8 cellular contexts compared by ENCODE assay signal in genomic region chr1:246497331-246497915, GRCh38. TPM values are rescaled to one million over a fixed set of nuclear protein-coding genes. Genes with fewer than 3 reads are reported as not detected.
DNase-seq lines count a peak whose midpoint lies in the region; ATAC-seq, FAIRE-seq and TF ChIP-seq lines count a peak whose summit lies in the region.

No MANE protein-coding gene starts in this region.

- TF ChIP-seq CTCF in A549 (IDR thresholded peaks at IDR 0.05): peak; percentile 78
- TF ChIP-seq CTCF in activated B cell treated with CpG ODN at 0.5 μM for 24 hours (IDR thresholded peaks at IDR 0.05): peak; percentile 55
- TF ChIP-seq CTCF in heart right ventricle (IDR thresholded peaks at IDR 0.05): peak; percentile 65 to 82 (median 73)

- H3K36me3 ChIP-seq in heart right ventricle (no peaks in the 10 kb centered on the region), small intestine (ENCODE audit: control insufficient read depth in 2 of 2, insufficient read depth in 2 of 2, low read length in 2 of 2) (peaks cover 0 to 2% of the 10 kb centered on the region in 2 donors)

- no peak overlapping the region for H3K27ac Mint-ChIP-seq in activated B cell treated with CpG ODN at 0.5 μM for 24 hours

- H3K27me3 ChIP-seq in heart right ventricle (no peaks in the 10 kb centered on the region), small intestine (ENCODE audit: control insufficient read depth in 2 of 2, insufficient read depth in 2 of 2, low read length in 2 of 2) (no peaks in the 10 kb centered on the region)

- H3K9me3 Mint-ChIP-seq in activated B cell treated with CpG ODN at 0.5 μM for 24 hours: no peaks in the 10 kb centered on the region

- H3K9me3 ChIP-seq in A549 (no peaks in the 10 kb centered on the region), heart right ventricle (no peaks in the 10 kb centered on the region), small intestine (ENCODE audit: control insufficient read depth, low read depth) (no peaks in the 10 kb centered on the region)

- 49% methylated on average over 2 of the region's 2 CpGs for WGBS in A549 (ENCODE audit: missing lambda C conversion rate)
- WGBS in heart right ventricle, 2 donors: 52 to 60% methylated on average over 2 of the region's 2 CpGs
- 53 to 56% (median 53%) methylated on average over 2 of the region's 2 CpGs for WGBS in small intestine, 3 donors

- intact Hi-C loops in activated B cell treated with CpG ODN at 0.5 μM for 24 hours (cut with micrococcal nuclease): loop anchor here (1.0 kb wide), 3 partner anchors 202 to 474 kb away; no protein-coding TSS in a partner anchor
- intact Hi-C loops in heart right ventricle (cut with DNase I): loop anchor here (1.0 to 10.0 kb wide), 7 partner anchors 200 to 1343 kb away; partner anchors contain the start of gene KIF26B (in 2 of the 10)

- CTCF ChIA-PET in A549 (lab: Yijun Ruan, JAX) (interaction anchor here (0.6 to 1.6 kb wide), 12 partner anchors 9 to 1480 kb away, joined by 3 to 5 read pairs (median 3); partner anchors contain the start of genes SCCPDH and SMYD3), activated B cell treated with CpG ODN at 0.5 μM for 24 hours (lab: Charles Lee) (interaction anchor here (0.6 to 2.0 kb wide), 7 partner anchors 10 to 1344 kb away, joined by 3 to 17 read pairs (median 4); partner anchors contain the start of gene SMYD3)

- no peak overlapping the region for H3K4me3 ChIP-seq in A549
- no peak overlapping the region for H3K4me3 ChIP-seq in heart right ventricle
- no peak overlapping the region for H3K4me3 ChIP-seq in small intestine (ENCODE audit: low read depth in 1 of 2, low read length in 2 of 2)

- H3K27ac ChIP-seq in A549 (no peak overlapping the region), heart right ventricle (no peak overlapping the region), small intestine (ENCODE audit: low read depth in 1 of 2, low read length in 1 of 2) (no peak overlapping the region)

- H3K36me3 Mint-ChIP-seq in activated B cell treated with CpG ODN at 0.5 μM for 24 hours (ENCODE audit: low read depth): no peaks in the 10 kb centered on the region

- peak in 1 of 2 experiments; percentile 70; a peak in 3 of 6 replicates for ATAC-seq in A549
- peak; percentile 64 for ATAC-seq in HG02870 (IDR thresholded peaks at IDR 0.05; ENCODE audit: unreplicated experiment)
- peak; percentile 86 for ATAC-seq in activated B cell treated with CpG ODN at 0.5 μM for 24 hours (ENCODE audit: low read depth)
- ATAC-seq in heart right ventricle: peak in 4 of 8 donors; percentile 10 to 50 (median 28)

- H3K4me1 ChIP-seq in A549 (peaks cover under 1% of the 10 kb centered on the region; the same call in 1 of the 3 replicates), heart right ventricle (peaks cover 0 to 10% (median 5%) of the 10 kb centered on the region in 9 donors), small intestine (ENCODE audit: control insufficient read depth in 2 of 2, insufficient read depth in 1 of 2, low read depth in 1 of 2, low read length in 1 of 2) (no peaks in the 10 kb centered on the region)

- peak; percentile 70 to 73 for TF ChIP-seq RAD21 in A549 (conservative IDR thresholded peaks at IDR 0.05 in 1 of 2, IDR thresholded peaks at IDR 0.05 in 1 of 2)

- no peak overlapping the region for H3K4me2 ChIP-seq in A549

- POLR2A ChIA-PET in A549 (lab: Yijun Ruan, JAX) (no interaction called here), activated B cell treated with CpG ODN at 0.5 μM for 24 hours (lab: Charles Lee) (interaction anchor here (0.6 kb wide), 1 partner anchor 607 kb away, joined by 7 read pairs; the partner anchor contains the start of gene ZNF669)

- DNase-seq in A549 (ENCODE audit: low read depth in 1 of 2, low spot score in 1 of 2) (peak; percentile 58 to 79), GF-D8 (lab: John Stamatoyannopoulos, UW) (peak; percentile 53), NCI-H2107 treated with DMSO at 0.1 percent for 48 hours (lab: John Stamatoyannopoulos, UW; ENCODE audit: unreplicated experiment) (peak; percentile 78), activated B cell treated with CpG ODN at 0.5 μM for 24 hours (no peak), heart right ventricle (no peak), small intestine (peak; percentile 65), islet precursor cell (no peak)

- no peaks in the 10 kb centered on the region for H3K27me3 Mint-ChIP-seq in activated B cell treated with CpG ODN at 0.5 μM for 24 hours

- peaks cover 4% of the 10 kb centered on the region for H3K4me1 Mint-ChIP-seq in activated B cell treated with CpG ODN at 0.5 μM for 24 hours

- no peak overlapping the region for H3K4me3 Mint-ChIP-seq in activated B cell treated with CpG ODN at 0.5 μM for 24 hours

- no peak for TF ChIP-seq POLR2A in A549 (IDR thresholded peaks at IDR 0.05; ENCODE audit: low read length)

- FAIRE-seq in A549 (lab: Jason Lieb, UNC) (no peak), small intestine (lab: Jason Lieb, UNC) (no peak)

- no peak for TF ChIP-seq EP300 in A549 (IDR thresholded peaks at IDR 0.05)

TF ChIP-seq in A549, 52 proteins besides CTCF, POLR2A, EP300 and RAD21:
- peak; percentile 79 for TF ChIP-seq GATA3 (IDR thresholded peaks at IDR 0.05; ENCODE audit: borderline replicate concordance)
- TF ChIP-seq EHF (CRISPR knock-in tag; IDR thresholded peaks at IDR 0.05): no peak
- peak; percentile 81 for TF ChIP-seq SMC3 (IDR thresholded peaks at IDR 0.05)
- no peak for TF ChIP-seq ESRRA (IDR thresholded peaks at IDR 0.05; ENCODE audit: borderline replicate concordance, low read length)

RNA-seq across cellular contexts. Expression of gene SMYD3, which starts 9.7 kb away (rescaled TPM):
- polyA plus RNA-seq in A549 (2011; rRNA removed) (31.3 and 35.2 TPM in 2 replicates), A549 (2017; fragmentation: RNase III; extraction: RNeasy Plus Mini Kit Qiagen cat#74134 plus additional on column Dnase treatment) (16.7 to 18.7 TPM (median 18.2 TPM) in 3 replicates), heart right ventricle (10 to 100 TPM in 1 of 2 donors, 1 to 10 TPM in 1; 5.9 to 10.0 TPM), small intestine (1 to 10 TPM; 5.4 to 9.1 (median 7.8) TPM)
- polyA plus RNA-seq in A549 (2012; cell fraction: cytosol; rRNA removed): 17.2 and 19.2 TPM in 2 replicates
- 13.8 and 16.2 TPM in 2 replicates for polyA plus RNA-seq in A549 (2012; cell fraction: nucleus; rRNA removed)
- polyA minus RNA-seq in A549 (2011; rRNA and poly(A)+ RNA removed): 34.9 and 39.6 TPM in 2 replicates
- total RNA-seq in activated B cell treated with CpG ODN at 0.5 μM for 24 hours (18.3 and 20.8 TPM in 2 replicates), heart right ventricle (10 to 100 TPM in 3 of 10 donors, 1 to 10 TPM in 7; 6.1 to 13.9 (median 8.1) TPM)

Comparison
In these comparisons a context has a peak if more than half of its experiments do, and no peak if none do; other contexts are left out.
1. DNase-seq: peak in A549 (2 of 2), GF-D8 (single experiment), NCI-H2107 treated with DMSO at 0.1 percent for 48 hours (single experiment) and small intestine (single experiment); none in activated B cell treated with CpG ODN at 0.5 μM for 24 hours (single experiment), heart right ventricle (0 of 2) and islet precursor cell (single experiment).
2. Peak in every context shown above with its lines, with median percentiles within 50 percentile points of each other: CTCF ChIP-seq.